Comparison of ENCODE assay signal across 16 cellular contexts in genomic region chr2:176934869-176935415, GRCh38.
"Had no signal": no experiment of that assay in that cellular context is flagged by ENCODE, and none has a peak within 500 bp of the region (broad histone marks: within the 10 kb centered on the region; RNA-seq: fewer than 3 reads in every experiment).

No MANE protein-coding gene starts in this region.

- H2AFZ ChIP-seq: parathyroid adenoma had no signal

- H3K4me3 ChIP-seq: body of pancreas, heart right ventricle, lung, suprapubic skin, transverse colon had no signal

- H3K9ac ChIP-seq: parathyroid adenoma had no signal

- H3K4me1 ChIP-seq: body of pancreas, parathyroid adenoma, suprapubic skin, transverse colon had no signal

- DNase-seq: activated B cell treated with CpG ODN at 0.5 μM for 24 hours; activated CD4-positive, alpha-beta memory T cell treated with anti-CD3 and anti-CD28 coated beads, Interleukin-2, amount 10 ng/mL, durations not matched to agents 7 days and 5 days; activated CD4-positive, alpha-beta T cell treated with anti-CD3 and anti-CD28 coated beads for 4 hours; activated CD8-positive, alpha-beta memory T cell treated with anti-CD3 and anti-CD28 coated beads, Interleukin-2, amount 10 ng/mL, durations not matched to agents 7 days and 5 days; activated naive CD4-positive, alpha-beta T cell; activated naive CD8-positive, alpha-beta T cell treated with anti-CD3 and anti-CD28 coated beads, Interleukin-2, amount 10 ng/mL, durations not matched to agents 7 days and 5 days; amygdala; body of pancreas; heart right ventricle; retina; stimulated activated naive CD8-positive, alpha-beta T cell treated with anti-CD3 and anti-CD28 coated beads, Interleukin-15, amount 100 ng/mL, for 72 hours; transverse colon had no signal

- H3K79me2 ChIP-seq: parathyroid adenoma had no signal

- H3K27me3 ChIP-seq: body of pancreas, neutrophil, suprapubic skin, transverse colon had no signal

- H3K9me3 ChIP-seq: body of pancreas, heart right ventricle, neutrophil, suprapubic skin, transverse colon had no signal

- H3K27ac ChIP-seq: body of pancreas, heart right ventricle, neutrophil, parathyroid adenoma, suprapubic skin, transverse colon had no signal

- H3K36me3 ChIP-seq: heart right ventricle, neutrophil, suprapubic skin, transverse colon had no signal
